ENCODE assay signal across 9 cellular contexts in the genomic region with DNA sequence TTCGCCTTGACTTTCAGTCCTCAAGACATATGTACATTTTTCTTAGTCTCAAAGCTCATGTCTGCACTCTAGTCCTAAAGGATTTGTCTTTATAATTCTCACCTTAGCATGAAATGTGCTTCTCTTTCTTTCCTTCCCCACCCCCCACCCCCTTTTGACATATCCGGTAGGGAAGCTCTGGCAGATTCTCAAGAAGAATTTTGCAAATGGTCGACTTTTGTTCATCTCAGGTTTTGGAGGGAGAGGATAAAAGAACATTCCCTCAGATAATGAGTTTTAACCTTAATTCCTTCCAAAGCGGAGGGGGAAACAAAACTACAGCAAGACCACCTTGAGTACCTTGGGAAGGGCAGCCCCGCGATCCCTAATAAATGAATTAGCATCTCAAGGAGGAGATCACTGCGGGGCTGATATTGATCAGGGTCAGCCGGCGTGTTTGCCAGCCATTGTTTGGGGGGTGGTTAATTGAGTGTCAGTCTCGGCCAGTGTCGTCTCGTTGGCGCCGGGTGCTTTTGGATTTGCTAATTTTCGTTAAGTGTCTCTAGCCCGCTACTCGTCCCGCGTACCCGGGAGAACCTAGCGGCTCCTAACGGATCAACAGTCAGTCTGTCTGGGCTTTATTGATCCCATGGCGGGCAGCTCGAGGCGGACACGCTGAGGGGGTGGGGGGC. TPM values are rescaled to one million over a fixed set of nuclear protein-coding genes. Genes with fewer than 3 reads are reported as not detected.
DNase-seq lines count a peak whose midpoint lies in the region; ATAC-seq and TF ChIP-seq lines count a peak whose summit lies in the region.
"Had no signal": no experiment of that assay in that cellular context is flagged by ENCODE, and none has a peak within 500 bp of the region (broad histone marks: within the 10 kb centered on the region; RNA-seq: fewer than 3 reads in every experiment).

No MANE protein-coding gene starts in this region.

- peaks cover 31% of the 10 kb centered on the region for H3K4me1 Mint-ChIP-seq in activated T-cell treated with anti-CD3 and anti-CD28 coated beads, Interleukin-2, amount 50 U/mL, for 72 hours (ENCODE audit: low read depth)

- no peak for TF ChIP-seq CTCF in cardiac muscle cell (IDR thresholded peaks at IDR 0.05; ENCODE audit: low read depth, low read length)
- no peak for TF ChIP-seq CTCF in prostate gland (IDR thresholded peaks at IDR 0.05)

- H3K9me3 ChIP-seq in BLaER1 treated with 17β-estradiol and CSF1 and Interleukin-3, amounts not matched to agents 10 nM and 100 nM (replicated peaks in 1 of 11): no peaks in the 10 kb centered on the region
- H3K9me3 ChIP-seq in cardiac muscle cell (ENCODE audit: low read depth): no peaks in the 10 kb centered on the region
- no peaks in the 10 kb centered on the region for H3K9me3 ChIP-seq in prostate gland

- peak in 1 of 2 donors; percentile 21 for DNase-seq in activated T-cell treated with anti-CD3 and anti-CD28 coated beads, Interleukin-2, amount 50 U/mL, for 72 hours
- peak; percentile 42 to 59 for DNase-seq in cardiac muscle cell (ENCODE audit: low read depth in 1 of 2, low spot score in 1 of 2)
- DNase-seq in prostate gland (ENCODE audit: low spot score): no peak
- DNase-seq in NCI-H187 (lab: John Stamatoyannopoulos, UW): no peak
- no peak for DNase-seq in NCI-H1105 treated with DMSO at 0.1 percent for 48 hours (lab: John Stamatoyannopoulos, UW)

- intact Hi-C loops in prostate gland (cut with DNase I): loop anchor here (5.0 to 10.0 kb wide), 3 partner anchors 128 to 626 kb away; no protein-coding TSS in a partner anchor

- H3K4me3 ChIP-seq in BLaER1 treated with 17β-estradiol and CSF1 and Interleukin-3, amounts not matched to agents 10 nM and 100 nM: peak overlapping the region; percentile 82 to 99 (median 96)
- H3K4me3 ChIP-seq in cardiac muscle cell (peak overlapping the region; percentile 99), prostate gland (peak overlapping the region; percentile 57 to 81)

- peak overlapping the region in 6 of 11 experiments; percentile 9 to 48 (median 30); a peak in 7 of 22 replicates for H3K27ac ChIP-seq in BLaER1 treated with 17β-estradiol and CSF1 and Interleukin-3, amounts not matched to agents 10 nM and 100 nM
- H3K27ac ChIP-seq in cardiac muscle cell (peak overlapping the region; percentile 95), prostate gland (no peak overlapping the region)
- H3K27ac ChIP-seq: epithelial cell of prostate had no signal

- no peak for TF ChIP-seq POLR2A in prostate gland (IDR thresholded peaks at IDR 0.05)

- H3K27ac Mint-ChIP-seq in activated T-cell treated with anti-CD3 and anti-CD28 coated beads, Interleukin-2, amount 50 U/mL, for 72 hours: no peak overlapping the region

- no peaks in the 10 kb centered on the region for H3K9me3 Mint-ChIP-seq in activated T-cell treated with anti-CD3 and anti-CD28 coated beads, Interleukin-2, amount 50 U/mL, for 72 hours

- H3K27me3 Mint-ChIP-seq in activated T-cell treated with anti-CD3 and anti-CD28 coated beads, Interleukin-2, amount 50 U/mL, for 72 hours (ENCODE audit: low read depth): peaks cover 48% of the 10 kb centered on the region

- 14% methylated on average over 26 of the region's 26 CpGs for WGBS in prostate gland

- H3K4me1 ChIP-seq in BLaER1 treated with 17β-estradiol and CSF1 and Interleukin-3, amounts not matched to agents 10 nM and 100 nM: peaks cover 20 to 40% (median 28%) of the 10 kb centered on the region in 10 experiments
- H3K4me1 ChIP-seq in cardiac muscle cell (ENCODE audit: low read depth) (peaks cover 16% of the 10 kb centered on the region), prostate gland (replicated peaks) (no peaks in the 10 kb centered on the region)

- peaks cover 0 to 4% of the 10 kb centered on the region in 2 donors for H3K36me3 Mint-ChIP-seq in activated T-cell treated with anti-CD3 and anti-CD28 coated beads, Interleukin-2, amount 50 U/mL, for 72 hours (ENCODE audit: insufficient read depth in 2 of 2)

- peak overlapping the region; percentile 86 to 99 (median 95) for H3K4me2 ChIP-seq in BLaER1 treated with 17β-estradiol and CSF1 and Interleukin-3, amounts not matched to agents 10 nM and 100 nM

- ATAC-seq in HG02938 (IDR thresholded peaks at IDR 0.05; ENCODE audit: unreplicated experiment): peak; percentile 4
- ATAC-seq in activated T-cell treated with anti-CD3 and anti-CD28 coated beads, Interleukin-2, amount 50 U/mL, for 72 hours (replicated peaks in 1 of 2): peak; percentile 0 to 1
- no peak for ATAC-seq in GM21367 (IDR thresholded peaks at IDR 0.05; ENCODE audit: unreplicated experiment)

- H4K20me1 ChIP-seq in BLaER1 treated with 17β-estradiol and CSF1 and Interleukin-3, amounts not matched to agents 10 nM and 100 nM: peaks cover 0 to 41% (median 39%) of the 10 kb centered on the region in 11 experiments; a peak in 13 of 22 replicates

- peak overlapping the region; percentile 67 to 94 (median 89) for H3K9ac ChIP-seq in BLaER1 treated with 17β-estradiol and CSF1 and Interleukin-3, amounts not matched to agents 10 nM and 100 nM

- H3K36me3 ChIP-seq in BLaER1 treated with 17β-estradiol and CSF1 and Interleukin-3, amounts not matched to agents 10 nM and 100 nM: peaks cover 0 to 7% (median 3%) of the 10 kb centered on the region in 11 experiments; a peak in 9 of 22 replicates
- H3K36me3 ChIP-seq in cardiac muscle cell (peaks cover 36% of the 10 kb centered on the region), prostate gland (no peaks in the 10 kb centered on the region)

- H3K27me3 ChIP-seq in BLaER1 treated with 17β-estradiol and CSF1 and Interleukin-3, amounts not matched to agents 10 nM and 100 nM: peaks cover 5 to 24% (median 19%) of the 10 kb centered on the region in 11 experiments; a peak in 19 of 22 replicates
- H3K27me3 ChIP-seq in cardiac muscle cell (no peaks in the 10 kb centered on the region), prostate gland (replicated peaks; ENCODE audit: insufficient read depth) (no peaks in the 10 kb centered on the region)

- peak overlapping the region; percentile 77 to 80 for H3K4me3 Mint-ChIP-seq in activated T-cell treated with anti-CD3 and anti-CD28 coated beads, Interleukin-2, amount 50 U/mL, for 72 hours

RNA-seq across cellular contexts. Expression of a gene that starts 0.9 kb away (rescaled TPM):
- under 1 TPM; 0.17 to 0.32 TPM for total RNA-seq in activated T-cell treated with anti-CD3 and anti-CD28 coated beads, Interleukin-2, amount 50 U/mL, for 72 hours
- total RNA-seq in cardiac muscle cell (651 and 1,010 TPM in 2 replicates), prostate gland (10 to 100 TPM in 1 of 2 donors, 1 to 10 TPM in 1; 3.1 to 58.9 TPM)
- polyA plus RNA-seq in cardiac muscle cell: 715 and 1,076 TPM in 2 replicates

Comparison
In these comparisons a context has a peak if more than half of its experiments do, and no peak if none do; other contexts are left out.
1. H3K27ac ChIP-seq: peak in BLaER1 treated with 17β-estradiol and CSF1 and Interleukin-3, amounts not matched to agents 10 nM and 100 nM (6 of 11) and cardiac muscle cell (single experiment); none in prostate gland (0 of 2).
2. DNase-seq: peak in cardiac muscle cell (2 of 2); none in prostate gland (single experiment), NCI-H187 (0 of 2) and NCI-H1105 treated with DMSO at 0.1 percent for 48 hours (single experiment).
3. RNA of a gene that starts 0.9 kb away (total RNA-seq): 651 to 1,010 TPM in cardiac muscle cell; 3.1 to 58.9 TPM in prostate gland and 0.17 to 0.32 TPM in activated T-cell treated with anti-CD3 and anti-CD28 coated beads, Interleukin-2, amount 50 U/mL, for 72 hours; every median in the first group is over 10 times any median in the second.
4. Peak in every context shown above with its lines, with median percentiles within 50 percentile points of each other: H3K4me3 ChIP-seq.